In genomic region chr19:3505598-3506383, GRCh38 we compare ENCODE assay signal across 1 cellular context.
TF ChIP-seq lines count a peak whose summit lies in the region.

Gene FZR1 (plus strand): TSS chr19:3506311. CDS start chr19:3522990, 16,679 bp downstream.

TF ChIP-seq in GM12878, 131 proteins besides CTCF, POLR2A, EP300 and RAD21 (continued from another document):
- peak; percentile 94 for TF ChIP-seq CREM (IDR thresholded peaks at IDR 0.05; ENCODE audit: low read depth)
- no peak for TF ChIP-seq SREBF2 (IDR thresholded peaks at IDR 0.05; ENCODE audit: low read length)
- TF ChIP-seq CHD2 (IDR thresholded peaks at IDR 0.05; ENCODE audit: borderline replicate concordance, low read depth, low read length): peak; percentile 70
- 0 out of 2 replicates have a peak, but pooled peaks have one; percentile 84 for TF ChIP-seq MLLT1 (IDR thresholded peaks at IDR 0.05)
- peak; percentile 68 for TF ChIP-seq POLR2AphosphoS5 (IDR thresholded peaks at IDR 0.05; ENCODE audit: low read length)
- TF ChIP-seq ZBTB11 (CRISPR knock-in tag; IDR thresholded peaks at IDR 0.05): no peak
- no peak for TF ChIP-seq TCF12 (IDR thresholded peaks at IDR 0.05; ENCODE audit: low read depth, low read length)
- 0 out of 2 replicates have a peak, but pooled peaks have one; percentile 32 for TF ChIP-seq JUNB (IDR thresholded peaks at IDR 0.05)
- TF ChIP-seq PAX8 (IDR thresholded peaks at IDR 0.05): no peak
- no peak for TF ChIP-seq ZZZ3 (IDR thresholded peaks at IDR 0.05; ENCODE audit: control insufficient read depth, insufficient read length, low read depth)
- TF ChIP-seq BHLHE40 (IDR thresholded peaks at IDR 0.05; ENCODE audit: borderline replicate concordance in 1 of 2, low read depth in 2 of 2, low read length in 1 of 2): peak in 1 of 2 experiments; percentile 44; a peak in 1 of 4 replicates
- no peak for TF ChIP-seq SKIL (IDR thresholded peaks at IDR 0.05; ENCODE audit: low read depth, poor library complexity, severe bottlenecking)
- no peak for TF ChIP-seq TCF3 (IDR thresholded peaks at IDR 0.05; ENCODE audit: borderline replicate concordance, insufficient read depth, low read depth, low read length)
- TF ChIP-seq YBX1 (IDR thresholded peaks at IDR 0.05): no peak
- TF ChIP-seq YY1 (IDR thresholded peaks at IDR 0.05; ENCODE audit: low read depth, low read length): peak; percentile 93
- TF ChIP-seq STAT1 (conservative IDR thresholded peaks at IDR 0.05): no peak
- no peak for TF ChIP-seq MYB (IDR thresholded peaks at IDR 0.05; ENCODE audit: borderline replicate concordance, low read depth, low read length)
- TF ChIP-seq POLR2AphosphoS2 (IDR thresholded peaks at IDR 0.05; ENCODE audit: low read depth, low read length): no peak
- peak; percentile 62; the same call in 1 of the 2 replicates for TF ChIP-seq SPI1 (IDR thresholded peaks at IDR 0.05; ENCODE audit: borderline replicate concordance, insufficient read depth, low read depth, low read length)
- no peak for TF ChIP-seq CUX1 (IDR thresholded peaks at IDR 0.05; ENCODE audit: insufficient replicate concordance, low read depth, low read length)
- no peak for TF ChIP-seq CBX5 (IDR thresholded peaks at IDR 0.05; ENCODE audit: low read depth)
- TF ChIP-seq NKRF (conservative IDR thresholded peaks at IDR 0.05): peak; percentile 97
- TF ChIP-seq MTA3 (IDR thresholded peaks at IDR 0.05; ENCODE audit: borderline replicate concordance, low read length): no peak
- TF ChIP-seq SMAD1 (IDR thresholded peaks at IDR 0.05; ENCODE audit: low read depth, partially characterized antibody): no peak
- no peak for TF ChIP-seq SUPT20H (IDR thresholded peaks at IDR 0.05; ENCODE audit: borderline replicate concordance, control insufficient read depth, low read depth, low read length)
- TF ChIP-seq SIN3A (IDR thresholded peaks at IDR 0.05; ENCODE audit: low read depth, low read length): peak; percentile 94
- TF ChIP-seq ATF2 (IDR thresholded peaks at IDR 0.05; ENCODE audit: low read length): no peak
- no peak for TF ChIP-seq TARDBP (IDR thresholded peaks at IDR 0.05; ENCODE audit: borderline replicate concordance)
- TF ChIP-seq NRF1 (conservative IDR thresholded peaks at IDR 0.05; ENCODE audit: low read depth, low read length): peak; percentile 97
- TF ChIP-seq HDGF (IDR thresholded peaks at IDR 0.05): no peak; the same call in 1 of the 2 replicates
- TF ChIP-seq TAF1 (IDR thresholded peaks at IDR 0.05; ENCODE audit: borderline replicate concordance, low read depth, low read length): peak; percentile 15; the same call in 1 of the 2 replicates
- TF ChIP-seq RUNX3 (IDR thresholded peaks at IDR 0.05; ENCODE audit: low read length): 0 out of 2 replicates have a peak, but pooled peaks have one; percentile 7
- peak in 1 of 2 experiments; percentile 83; a peak in 1 of 3 replicates for TF ChIP-seq EGR1 (IDR thresholded peaks at IDR 0.05; ENCODE audit: borderline replicate concordance in 1 of 2, low read depth in 2 of 2, low read length in 2 of 2)
- TF ChIP-seq SP1 (IDR thresholded peaks at IDR 0.05; ENCODE audit: low read depth, low read length): peak; percentile 70
- no peak for TF ChIP-seq ZNF622 (IDR thresholded peaks at IDR 0.05)
- no peak for TF ChIP-seq ZSCAN29 (IDR thresholded peaks at IDR 0.05)
- no peak for TF ChIP-seq ASH2L (IDR thresholded peaks at IDR 0.05; ENCODE audit: borderline replicate concordance, low read depth)
- no peak for TF ChIP-seq RBBP5 (conservative IDR thresholded peaks at IDR 0.05)
- peak in 1 of 2 experiments; percentile 41; a peak in 1 of 4 replicates for TF ChIP-seq SRF (IDR thresholded peaks at IDR 0.05; ENCODE audit: low read depth in 2 of 2, low read length in 2 of 2)
- TF ChIP-seq SMC3 (IDR thresholded peaks at IDR 0.05; ENCODE audit: borderline replicate concordance, low read length): no peak
- no peak for TF ChIP-seq HDAC2 (IDR thresholded peaks at IDR 0.05)
- no peak for TF ChIP-seq PML (IDR thresholded peaks at IDR 0.05; ENCODE audit: low read length)
- 0 out of 2 replicates have a peak, but pooled peaks have one; percentile 37 for TF ChIP-seq RELB (IDR thresholded peaks at IDR 0.05; ENCODE audit: low read depth)
- TF ChIP-seq RELA (IDR thresholded peaks at IDR 0.05; ENCODE audit: borderline replicate concordance, partially characterized antibody): no peak
- 0 out of 3 replicates have a peak, but pooled peaks have one; percentile 60 for TF ChIP-seq POU2F2 (IDR thresholded peaks at IDR 0.05; ENCODE audit: borderline replicate concordance, low read depth, low read length)
